In genomic region chr7:2233876-2234275, GRCh38 we compare ENCODE assay signal across 12 cellular contexts. TPM values are rescaled to one million over a fixed set of nuclear protein-coding genes. Genes with fewer than 3 reads are reported as not detected.
DNase-seq lines count a peak whose midpoint lies in the region; ATAC-seq and TF ChIP-seq lines count a peak whose summit lies in the region.
"Had no signal": no experiment of that assay in that cellular context is flagged by ENCODE, and none has a peak within 500 bp of the region (broad histone marks: within the 10 kb centered on the region; RNA-seq: fewer than 3 reads in every experiment).

No MANE protein-coding gene starts in this region.

- peaks cover 26% of the 10 kb centered on the region for H3K36me3 ChIP-seq in brain microvascular endothelial cell (replicated peaks)

- no peak for ATAC-seq in GM18867 (IDR thresholded peaks at IDR 0.05; ENCODE audit: unreplicated experiment)

- peaks cover 15 to 32% (median 18%) of the 10 kb centered on the region in 3 donors for H3K4me1 Mint-ChIP-seq in IgD-negative memory B cell
- H3K4me1 Mint-ChIP-seq in nephron, result peaks cover 10% of the 10 kb centered on the region

- DNase-seq in Caki2 (ENCODE audit: low read depth) (peak; percentile 34), brain microvascular endothelial cell (no peak), superior temporal gyrus (ENCODE audit: extremely low spot score) (no peak), epidermal melanocyte (ENCODE audit: insufficient read length, low spot score) (no peak)
- DNase-seq: activated CD4-positive, alpha-beta T cell treated with anti-CD3 and anti-CD28 coated beads, Interleukin-2, amount 50 U/mL, for 4 hours; amniotic stem cell; heart left ventricle; left lung; MM.1S had no signal

- H3K4me3 ChIP-seq in brain microvascular endothelial cell (ENCODE audit: low read depth, low read length), result no peak overlapping the region

- H3K36me3 Mint-ChIP-seq in IgD-negative memory B cell (peaks cover 6% of the 10 kb centered on the region), nephron (ENCODE audit: low read depth) (peaks cover 34% of the 10 kb centered on the region)

- H3K27me3 Mint-ChIP-seq in IgD-negative memory B cell, result no peaks in the 10 kb centered on the region
- no peaks in the 10 kb centered on the region for H3K27me3 Mint-ChIP-seq in nephron (ENCODE audit: low read depth)

- in situ Hi-C loops in Caki2 (cut with HindIII; ENCODE audit: low pct_unique_long_range_greater_than_20kb, low sequenced_read_pairs) (no loop called here), brain microvascular endothelial cell (cut with HindIII; ENCODE audit: low pct_ligation_motif_present, low sequenced_read_pairs) (no loop called here)

- H3K27ac Mint-ChIP-seq in IgD-negative memory B cell (peak overlapping the region in 1 of 3 donors; percentile 87), nephron (peak overlapping the region in 1 of 3 experiments; percentile 52)

- no peak for TF ChIP-seq CTCF in brain microvascular endothelial cell (IDR thresholded peaks at IDR 0.05; ENCODE audit: low read depth, low read length, missing control alignments)
- TF ChIP-seq CTCF in nephron (IDR thresholded peaks at IDR 0.05; ENCODE audit: unreplicated experiment in 3 of 3), result no peak

- H3K27me3 ChIP-seq in brain microvascular endothelial cell (replicated peaks), result no peaks in the 10 kb centered on the region
- H3K27me3 ChIP-seq: heart left ventricle, left lung had no signal

- H3K4me3 Mint-ChIP-seq in IgD-negative memory B cell (peak overlapping the region; percentile 34 to 95 (median 65)), nephron (peak overlapping the region; percentile 79 to 96 (median 85))

- peaks cover 0 to 2% (median 0%) of the 10 kb centered on the region in 3 donors for H3K9me3 Mint-ChIP-seq in IgD-negative memory B cell
- no peaks in the 10 kb centered on the region for H3K9me3 Mint-ChIP-seq in nephron

- H3K27ac ChIP-seq in brain microvascular endothelial cell, result peak overlapping the region; percentile 12

RNA-seq across cellular contexts. Expression of gene MAD1L1, which starts 1.1 kb away (rescaled TPM):
- 39.4 and 123 TPM in 2 replicates for total RNA-seq in Caki2 (2014; rRNA removed; shearing (Covaris generic); ENCODE audit: low replicate concordance)
- polyA plus RNA-seq in IgD-negative memory B cell, result 133 TPM

RNA-seq across cellular contexts. Expression of gene MRM2, which starts 8.1 kb away (rescaled TPM):
- total RNA-seq in Caki2 (2014; rRNA removed; shearing (Covaris generic); ENCODE audit: low replicate concordance), result 54.2 and 57.1 TPM in 2 replicates
- 67.8 TPM for polyA plus RNA-seq in IgD-negative memory B cell

RNA-seq across cellular contexts. Expression of gene NUDT1, which starts 8.2 kb away (rescaled TPM):
- total RNA-seq in Caki2 (2014; rRNA removed; shearing (Covaris generic); ENCODE audit: low replicate concordance), result 64.7 and 89.7 TPM in 2 replicates
- 52.1 TPM for polyA plus RNA-seq in IgD-negative memory B cell
